ENCODE assay signal across 15 cellular contexts in genomic region chr2:72972744-72973535, GRCh38.
"Had no signal": no experiment of that assay in that cellular context is flagged by ENCODE, and none has a peak within 500 bp of the region (broad histone marks: within the 10 kb centered on the region; RNA-seq: fewer than 3 reads in every experiment).

No MANE protein-coding gene starts in this region.

- H3K27ac Mint-ChIP-seq: activated naive CD4-positive, alpha-beta T cell treated with anti-CD3 and anti-CD28 coated beads, Interleukin-2, amount 50 U/mL, for 24 hours; stimulated activated effector memory CD8-positive, alpha-beta T cell treated with anti-CD3 and anti-CD28 coated beads, Interleukin-12 subunit alpha, Interleukin-12 subunit beta, amount 100 ng/mL, for 72 hours had no signal

- H3K27me3 ChIP-seq: brain microvascular endothelial cell, colonic mucosa, esophagus squamous epithelium, gastroesophageal sphincter, right lobe of liver, transverse colon had no signal

- H3K27ac ChIP-seq: brain microvascular endothelial cell, colonic mucosa, esophagus squamous epithelium, gastroesophageal sphincter, right lobe of liver, skin epidermis, transverse colon had no signal

- H3K9me3 ChIP-seq: colonic mucosa, esophagus squamous epithelium, gastroesophageal sphincter, right lobe of liver, transverse colon had no signal

- H3K4me3 Mint-ChIP-seq: activated naive CD4-positive, alpha-beta T cell treated with anti-CD3 and anti-CD28 coated beads, Interleukin-2, amount 50 U/mL, for 24 hours; stimulated activated effector memory CD8-positive, alpha-beta T cell treated with anti-CD3 and anti-CD28 coated beads, Interleukin-12 subunit alpha, Interleukin-12 subunit beta, amount 100 ng/mL, for 72 hours had no signal

- H3K4me1 Mint-ChIP-seq: activated naive CD4-positive, alpha-beta T cell treated with anti-CD3 and anti-CD28 coated beads, Interleukin-2, amount 50 U/mL, for 24 hours; stimulated activated effector memory CD8-positive, alpha-beta T cell treated with anti-CD3 and anti-CD28 coated beads, Interleukin-12 subunit alpha, Interleukin-12 subunit beta, amount 100 ng/mL, for 72 hours had no signal

- ATAC-seq: gastroesophageal sphincter had no signal

- H3K4me1 ChIP-seq: colonic mucosa, esophagus squamous epithelium, gastroesophageal sphincter, right lobe of liver, transverse colon had no signal

- DNase-seq: activated CD4-positive, alpha-beta T cell treated with anti-CD3 and anti-CD28 coated beads for 1 hour; activated gamma-delta T cell treated with Interleukin-2 at 50 U/mL for 16 hours; central memory CD4-positive, alpha-beta T cell; esophagus squamous epithelium; occipital lobe had no signal

- H3K36me3 Mint-ChIP-seq: naive B cell; stimulated activated effector memory CD8-positive, alpha-beta T cell treated with anti-CD3 and anti-CD28 coated beads, Interleukin-12 subunit alpha, Interleukin-12 subunit beta, amount 100 ng/mL, for 72 hours had no signal

- H3K4me3 ChIP-seq: colonic mucosa, esophagus squamous epithelium, gastroesophageal sphincter, right lobe of liver, skin epidermis, transverse colon had no signal

- H3K27me3 Mint-ChIP-seq: activated naive CD4-positive, alpha-beta T cell treated with anti-CD3 and anti-CD28 coated beads, Interleukin-2, amount 50 U/mL, for 24 hours; naive B cell had no signal

- H3K36me3 ChIP-seq: brain microvascular endothelial cell, colonic mucosa, esophagus squamous epithelium, transverse colon had no signal

- FAIRE-seq: urothelium cell line had no signal

- H3K9me3 Mint-ChIP-seq: activated naive CD4-positive, alpha-beta T cell treated with anti-CD3 and anti-CD28 coated beads, Interleukin-2, amount 50 U/mL, for 24 hours; naive B cell; stimulated activated effector memory CD8-positive, alpha-beta T cell treated with anti-CD3 and anti-CD28 coated beads, Interleukin-12 subunit alpha, Interleukin-12 subunit beta, amount 100 ng/mL, for 72 hours had no signal
